In genomic region chr5:14164164-14164720, GRCh38 we compare ENCODE assay signal across 17 cellular contexts. TPM values are rescaled to one million over a fixed set of nuclear protein-coding genes. Genes with fewer than 3 reads are reported as not detected.
DNase-seq lines count a peak whose midpoint lies in the region; ATAC-seq and TF ChIP-seq lines count a peak whose summit lies in the region.
"Had no signal": no experiment of that assay in that cellular context is flagged by ENCODE, and none has a peak within 500 bp of the region (broad histone marks: within the 10 kb centered on the region; RNA-seq: fewer than 3 reads in every experiment).

No MANE protein-coding gene starts in this region.

- H3K79me2 ChIP-seq in ACC112 (ENCODE audit: control insufficient read depth, insufficient read depth, low read length, unreplicated experiment) = peaks cover 100% of the 10 kb centered on the region

- H3K4me1 ChIP-seq in ACC112 (ENCODE audit: control insufficient read depth, insufficient read depth, low read length, unreplicated experiment) (peaks cover 58% of the 10 kb centered on the region), RWPE2 (ENCODE audit: insufficient read depth, poor library complexity, severe bottlenecking) (peaks cover 36% of the 10 kb centered on the region)

- DNase-seq in HFFc6 (no peak), RWPE2 (ENCODE audit: low spot score) (no peak), glutamatergic neuron (no peak), MV-4-11 (lab: John Stamatoyannopoulos, UW) (no peak), DMS 273 (lab: John Stamatoyannopoulos, UW; ENCODE audit: unreplicated experiment) (no peak)
- DNase-seq: EL, NCI-H1092, NCI-H146, NCI-H2081, NCI-H446, OCI-M1, SW 1271 had no signal

- no peak overlapping the region for H2AFZ ChIP-seq in ACC112 (ENCODE audit: low read length, unreplicated experiment)

- H3K4me3 Mint-ChIP-seq in HFFc6 (no peak overlapping the region), glutamatergic neuron (ENCODE audit: unreplicated experiment) (no peak overlapping the region)

- peaks cover 100% of the 10 kb centered on the region for H3K4me1 Mint-ChIP-seq in HFFc6 (ENCODE audit: low read depth)
- H3K4me1 Mint-ChIP-seq in glutamatergic neuron (ENCODE audit: low read depth, unreplicated experiment) = peaks cover 66% of the 10 kb centered on the region

- H3K36me3 Mint-ChIP-seq in HFFc6 (ENCODE audit: low read depth) = peaks cover 72% of the 10 kb centered on the region
- H3K36me3 Mint-ChIP-seq in glutamatergic neuron (ENCODE audit: unreplicated experiment) = peaks cover 13% of the 10 kb centered on the region

- H3K27me3 Mint-ChIP-seq in HFFc6 (ENCODE audit: insufficient read depth) (peaks cover 5% of the 10 kb centered on the region; the same call in 1 of the 2 replicates), glutamatergic neuron (ENCODE audit: unreplicated experiment) (peaks cover 5% of the 10 kb centered on the region)

- TF ChIP-seq CTCF in HFFc6 (IDR thresholded peaks at IDR 0.05) (no peak), RWPE2 (IDR thresholded peaks at IDR 0.05; ENCODE audit: poor library complexity, severe bottlenecking) (no peak), glutamatergic neuron (IDR thresholded peaks at IDR 0.05; ENCODE audit: partially characterized antibody, unreplicated experiment) (no peak)

- H3K27ac Mint-ChIP-seq in HFFc6 = peak overlapping the region; percentile 84
- H3K27ac Mint-ChIP-seq in glutamatergic neuron (ENCODE audit: unreplicated experiment) = peak overlapping the region; percentile 99

- peaks cover 5% of the 10 kb centered on the region for H3K9me3 ChIP-seq in RWPE2 (ENCODE audit: severe bottlenecking)

- H3K4me3 ChIP-seq in ACC112 (ENCODE audit: low read depth, low read length) (no peak overlapping the region), RWPE2 (ENCODE audit: severe bottlenecking) (no peak overlapping the region)
- H3K4me3 ChIP-seq: SJSA1 had no signal

- H3K9me3 Mint-ChIP-seq in HFFc6 (peaks cover 25% of the 10 kb centered on the region), glutamatergic neuron (ENCODE audit: unreplicated experiment) (peaks cover 23% of the 10 kb centered on the region)

- peak overlapping the region; percentile 93 for H3K27ac ChIP-seq in ACC112 (ENCODE audit: low read depth, low read length)
- H3K27ac ChIP-seq in RWPE2 (ENCODE audit: poor library complexity, severe bottlenecking) = peak overlapping the region; percentile 44
- H3K27ac ChIP-seq: C4-2B, KMS-11 had no signal

- ATAC-seq in RWPE2 (ENCODE audit: low read depth) (no peak), HG03280 (IDR thresholded peaks at IDR 0.05; ENCODE audit: unreplicated experiment) (no peak)

- H3K27me3 ChIP-seq in ACC112 (ENCODE audit: insufficient read depth, low read length) (no peaks in the 10 kb centered on the region), RWPE2 (ENCODE audit: insufficient read depth, poor library complexity, severe bottlenecking) (no peaks in the 10 kb centered on the region)
- H3K27me3 ChIP-seq: SJSA1 had no signal

- H3K36me3 ChIP-seq in ACC112 (ENCODE audit: insufficient read depth, low read length) (peaks cover 24% of the 10 kb centered on the region), RWPE2 (ENCODE audit: low read depth) (peaks cover 14% of the 10 kb centered on the region)

RNA-seq across cellular contexts. Expression of gene TRIO, which starts 21.1 kb away (rescaled TPM):
- 100 to 1,000 TPM; 167 to 219 (median 190) TPM for total RNA-seq in HFFc6 (2021; fragmentation: NEBNext Ultra II Directional; extraction: Animal tissue kit (Norgen Biotek cat#: 25700))
- total RNA-seq in glutamatergic neuron (ENCODE audit: unreplicated experiment) = 281 TPM
